Comparison of ENCODE assay signal across 1 cellular context in the genomic region with DNA sequence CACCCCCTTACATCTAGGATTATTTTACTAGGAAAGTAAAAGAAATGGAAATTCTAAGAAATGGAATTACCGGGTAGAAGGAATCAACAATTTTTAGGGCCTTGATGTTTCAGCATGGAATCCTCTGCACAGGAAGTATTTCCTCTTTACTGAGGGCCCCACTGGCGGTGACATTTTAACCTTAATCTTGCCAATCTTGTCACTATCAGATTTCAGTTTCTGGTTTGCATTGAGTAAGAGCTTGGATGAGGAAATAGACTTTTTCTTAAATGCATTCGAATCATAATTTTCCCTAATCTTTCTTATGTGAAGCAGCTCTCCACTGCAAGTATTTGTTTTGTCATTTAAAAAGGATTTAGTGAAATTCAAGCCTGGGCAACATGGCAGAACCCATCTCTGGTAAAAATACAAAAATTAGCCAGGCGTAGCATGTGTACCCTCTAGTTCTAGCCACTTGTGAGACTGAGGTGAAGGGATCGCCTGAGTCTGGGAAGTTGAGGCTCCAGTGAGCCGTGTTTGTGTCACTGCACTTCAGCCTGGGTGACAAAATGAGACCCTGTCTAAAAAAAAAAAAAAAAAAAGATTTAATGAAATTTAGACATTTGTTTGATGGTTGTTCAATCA.
TF ChIP-seq lines count a peak whose summit lies in the region.

No MANE protein-coding gene starts in this region.

TF ChIP-seq in K562, 482 proteins besides CTCF, POLR2A, EP300 and RAD21 (continued from another document and continues in another):
- no peak for TF ChIP-seq TRIM25 (IDR thresholded peaks at IDR 0.05; ENCODE audit: borderline replicate concordance)
- TF ChIP-seq ZNF79 (CRISPR knock-in tag; IDR thresholded peaks at IDR 0.05; ENCODE audit: low read depth), result no peak
- peak; percentile 49; the same call in 1 of the 2 replicates for TF ChIP-seq ELF1 (tag; IDR thresholded peaks at IDR 0.05)
- TF ChIP-seq SNIP1 (IDR thresholded peaks at IDR 0.05; ENCODE audit: low read depth), result 0 out of 2 replicates have a peak, but pooled peaks have one; percentile 53
- TF ChIP-seq ZBTB33 (CRISPR knock-in tag; IDR thresholded peaks at IDR 0.05), result no peak
- no peak for TF ChIP-seq CBX3 (IDR thresholded peaks at IDR 0.05; ENCODE audit: borderline replicate concordance in 1 of 2, low read length in 2 of 2)
- TF ChIP-seq NKRF (IDR thresholded peaks at IDR 0.05; ENCODE audit: borderline replicate concordance), result no peak
- no peak for TF ChIP-seq JUN (IDR thresholded peaks at IDR 0.05; ENCODE audit: borderline replicate concordance, low read depth, low read length)
- TF ChIP-seq JUN (CRISPR knock-in tag; IDR thresholded peaks at IDR 0.05; ENCODE audit: borderline replicate concordance), result no peak
- no peak for TF ChIP-seq THRAP3 (IDR thresholded peaks at IDR 0.05; ENCODE audit: borderline replicate concordance)
- TF ChIP-seq TCF3 (CRISPR knock-in tag; IDR thresholded peaks at IDR 0.05), result no peak
- TF ChIP-seq MBD1 (CRISPR knock-in tag; IDR thresholded peaks at IDR 0.05), result no peak
- no peak for TF ChIP-seq ADNP (tag; IDR thresholded peaks at IDR 0.05)
- TF ChIP-seq SMARCE1 (IDR thresholded peaks at IDR 0.05), result peak; percentile 52; the same call in 1 of the 2 replicates
- TF ChIP-seq ZNF217 (CRISPR knock-in tag; IDR thresholded peaks at IDR 0.05), result no peak
- no peak for TF ChIP-seq SIN3B (IDR thresholded peaks at IDR 0.05; ENCODE audit: low read depth)
- TF ChIP-seq, protein P1, sequence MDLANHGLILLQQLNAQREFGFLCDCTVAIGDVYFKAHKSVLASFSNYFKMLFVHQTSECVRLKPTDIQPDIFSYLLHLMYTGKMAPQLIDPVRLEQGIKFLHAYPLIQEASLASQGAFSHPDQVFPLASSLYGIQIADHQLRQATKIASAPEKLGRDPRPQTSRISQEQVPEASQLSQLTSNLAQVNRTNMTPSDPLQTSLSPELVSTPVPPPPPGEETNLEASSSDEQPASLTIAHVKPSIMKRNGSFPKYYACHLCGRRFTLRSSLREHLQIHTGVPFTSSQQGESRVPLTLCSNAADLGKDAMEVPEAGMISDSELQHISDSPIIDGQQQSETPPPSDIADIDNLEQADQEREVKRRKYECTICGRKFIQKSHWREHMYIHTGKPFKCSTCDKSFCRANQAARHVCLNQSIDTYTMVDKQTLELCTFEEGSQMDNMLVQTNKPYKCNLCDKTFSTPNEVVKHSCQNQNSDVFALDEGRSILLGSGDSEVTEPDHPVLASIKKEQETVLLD (IDR thresholded peaks at IDR 0.05), result no peak
- TF ChIP-seq EHMT2 (IDR thresholded peaks at IDR 0.05), result no peak
- TF ChIP-seq CBX2 (IDR thresholded peaks at IDR 0.05; ENCODE audit: insufficient read depth, low read length, poor library complexity, severe bottlenecking), result no peak
- TF ChIP-seq ZNF507 (tag; conservative IDR thresholded peaks at IDR 0.05), result no peak
- TF ChIP-seq FOXK1 (CRISPR knock-in tag; IDR thresholded peaks at IDR 0.05; ENCODE audit: borderline replicate concordance), result no peak
- TF ChIP-seq NUFIP1 (IDR thresholded peaks at IDR 0.05; ENCODE audit: partially characterized antibody), result no peak
- no peak for TF ChIP-seq TFAM (CRISPR knock-in tag; conservative IDR thresholded peaks at IDR 0.05)
- no peak for TF ChIP-seq ZBTB1 (CRISPR knock-in tag; IDR thresholded peaks at IDR 0.05; ENCODE audit: borderline replicate concordance, low read depth)
- no peak for TF ChIP-seq ZNF609 (CRISPR knock-in tag; IDR thresholded peaks at IDR 0.05; ENCODE audit: borderline replicate concordance)
- TF ChIP-seq, protein P2, sequence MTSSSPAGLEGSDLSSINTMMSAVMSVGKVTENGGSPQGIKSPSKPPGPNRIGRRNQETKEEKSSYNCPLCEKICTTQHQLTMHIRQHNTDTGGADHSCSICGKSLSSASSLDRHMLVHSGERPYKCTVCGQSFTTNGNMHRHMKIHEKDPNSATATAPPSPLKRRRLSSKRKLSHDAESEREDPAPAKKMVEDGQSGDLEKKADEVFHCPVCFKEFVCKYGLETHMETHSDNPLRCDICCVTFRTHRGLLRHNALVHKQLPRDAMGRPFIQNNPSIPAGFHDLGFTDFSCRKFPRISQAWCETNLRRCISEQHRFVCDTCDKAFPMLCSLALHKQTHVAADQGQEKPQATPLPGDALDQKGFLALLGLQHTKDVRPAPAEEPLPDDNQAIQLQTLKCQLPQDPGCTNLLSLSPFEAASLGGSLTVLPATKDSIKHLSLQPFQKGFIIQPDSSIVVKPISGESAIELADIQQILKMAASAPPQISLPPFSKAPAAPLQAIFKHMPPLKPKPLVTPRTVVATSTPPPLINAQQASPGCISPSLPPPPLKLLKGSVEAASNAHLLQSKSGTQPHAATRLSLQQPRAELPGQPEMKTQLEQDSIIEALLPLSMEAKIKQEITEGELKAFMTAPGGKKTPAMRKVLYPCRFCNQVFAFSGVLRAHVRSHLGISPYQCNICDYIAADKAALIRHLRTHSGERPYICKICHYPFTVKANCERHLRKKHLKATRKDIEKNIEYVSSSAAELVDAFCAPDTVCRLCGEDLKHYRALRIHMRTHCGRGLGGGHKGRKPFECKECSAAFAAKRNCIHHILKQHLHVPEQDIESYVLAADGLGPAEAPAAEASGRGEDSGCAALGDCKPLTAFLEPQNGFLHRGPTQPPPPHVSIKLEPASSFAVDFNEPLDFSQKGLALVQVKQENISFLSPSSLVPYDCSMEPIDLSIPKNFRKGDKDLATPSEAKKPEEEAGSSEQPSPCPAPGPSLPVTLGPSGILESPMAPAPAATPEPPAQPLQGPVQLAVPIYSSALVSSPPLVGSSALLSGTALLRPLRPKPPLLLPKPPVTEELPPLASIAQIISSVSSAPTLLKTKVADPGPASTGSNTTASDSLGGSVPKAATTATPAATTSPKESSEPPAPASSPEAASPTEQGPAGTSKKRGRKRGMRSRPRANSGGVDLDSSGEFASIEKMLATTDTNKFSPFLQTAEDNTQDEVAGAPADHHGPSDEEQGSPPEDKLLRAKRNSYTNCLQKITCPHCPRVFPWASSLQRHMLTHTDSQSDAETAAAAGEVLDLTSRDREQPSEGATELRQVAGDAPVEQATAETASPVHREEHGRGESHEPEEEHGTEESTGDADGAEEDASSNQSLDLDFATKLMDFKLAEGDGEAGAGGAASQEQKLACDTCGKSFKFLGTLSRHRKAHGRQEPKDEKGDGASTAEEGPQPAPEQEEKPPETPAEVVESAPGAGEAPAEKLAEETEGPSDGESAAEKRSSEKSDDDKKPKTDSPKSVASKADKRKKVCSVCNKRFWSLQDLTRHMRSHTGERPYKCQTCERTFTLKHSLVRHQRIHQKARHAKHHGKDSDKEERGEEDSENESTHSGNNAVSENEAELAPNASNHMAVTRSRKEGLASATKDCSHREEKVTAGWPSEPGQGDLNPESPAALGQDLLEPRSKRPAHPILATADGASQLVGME (CRISPR knock-in tag; IDR thresholded peaks at IDR 0.05), result no peak
- no peak for TF ChIP-seq THAP7 (CRISPR knock-in tag; IDR thresholded peaks at IDR 0.05)
- no peak for TF ChIP-seq IRF2 (CRISPR knock-in tag; IDR thresholded peaks at IDR 0.05)
- no peak for TF ChIP-seq KHSRP (IDR thresholded peaks at IDR 0.05)
- TF ChIP-seq, protein P3, sequence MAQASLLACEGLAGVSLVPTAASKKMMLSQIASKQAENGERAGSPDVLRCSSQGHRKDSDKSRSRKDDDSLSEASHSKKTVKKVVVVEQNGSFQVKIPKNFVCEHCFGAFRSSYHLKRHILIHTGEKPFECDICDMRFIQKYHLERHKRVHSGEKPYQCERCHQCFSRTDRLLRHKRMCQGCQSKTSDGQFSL (CRISPR knock-in tag; IDR thresholded peaks at IDR 0.05), result no peak
- TF ChIP-seq, protein P3 (tag; IDR thresholded peaks at IDR 0.05), result no peak
